Comparison of ENCODE assay signal across 18 cellular contexts in the genomic region with DNA sequence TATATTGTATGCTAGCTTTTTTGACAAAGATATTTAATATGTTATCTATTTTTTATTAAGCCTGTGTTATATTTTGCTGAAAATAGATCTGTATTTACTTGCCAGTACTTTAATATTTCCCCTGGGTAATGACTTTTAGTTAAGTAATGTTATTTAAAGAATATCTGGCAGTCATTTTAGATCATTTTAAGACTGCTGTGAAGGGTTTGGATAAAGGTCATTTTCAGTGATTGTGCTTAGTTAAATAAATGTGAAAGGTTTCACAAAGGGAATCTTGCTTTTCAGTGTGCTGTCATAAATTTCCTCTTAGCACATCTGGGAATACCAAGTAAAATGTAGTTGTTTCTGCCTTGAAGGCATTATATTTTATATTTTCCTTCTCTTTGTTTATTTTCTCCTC.
DNase-seq lines count a peak whose midpoint lies in the region; TF ChIP-seq lines count a peak whose summit lies in the region.
"Had no signal": no experiment of that assay in that cellular context is flagged by ENCODE, and none has a peak within 500 bp of the region (broad histone marks: within the 10 kb centered on the region; RNA-seq: fewer than 3 reads in every experiment).

No MANE protein-coding gene starts in this region.

- no peak overlapping the region for H4K91ac ChIP-seq in mesenchymal stem cell (ENCODE audit: low read length)

- H2AFZ ChIP-seq in mesenchymal stem cell (ENCODE audit: low read depth, low read length), result no peak overlapping the region

- H3K4me1 ChIP-seq in HUES64 (ENCODE audit: insufficient read depth, low read length), result peaks cover 12% of the 10 kb centered on the region
- no peaks in the 10 kb centered on the region for H3K4me1 ChIP-seq in mesenchymal stem cell (ENCODE audit: control insufficient read depth, insufficient read depth, low read depth, low read length)
- H3K4me1 ChIP-seq in esophagus squamous epithelium, result no peaks in the 10 kb centered on the region
- H3K4me1 ChIP-seq: BLaER1, spleen, testis had no signal

- TF ChIP-seq POLR2A in esophagus squamous epithelium (IDR thresholded peaks at IDR 0.05), result no peak

- no peak overlapping the region for H3K4ac ChIP-seq in mesenchymal stem cell (ENCODE audit: low read depth in 1 of 2, low read length in 2 of 2)

- H3K4me3 ChIP-seq in HUES64 (ENCODE audit: low read length) (no peak overlapping the region), mesenchymal stem cell (ENCODE audit: insufficient read depth in 1 of 2, low read depth in 1 of 2, low read length in 2 of 2) (peak overlapping the region in 1 of 2 experiments; percentile 38), esophagus squamous epithelium (no peak overlapping the region)
- H3K4me3 ChIP-seq: BLaER1, GM12878, testis had no signal

- H3K18ac ChIP-seq in mesenchymal stem cell (ENCODE audit: low read depth in 1 of 2, low read length in 2 of 2), result no peak overlapping the region

- H3K4me1 Mint-ChIP-seq in activated T-helper 1 cell treated with anti-CD3 and anti-CD28 coated beads, Interleukin-12 subunit alpha, Interleukin-12 subunit beta, Interleukin-2, Interleukin-4 antibody, amounts not matched to agents 30 ng/mL and 10 ng/mL and 1 ng/mL, durations not matched to agents 14 hours and 24 hours and 36 hours (ENCODE audit: low read depth), result no peaks in the 10 kb centered on the region
- H3K4me1 Mint-ChIP-seq: activated naive CD4-positive, alpha-beta T cell treated with anti-CD3 and anti-CD28 coated beads, Interleukin-2, amount 10 ng/mL, durations not matched to agents 7 days and 5 days had no signal

- H3K9ac ChIP-seq in HUES64 (ENCODE audit: low read depth, low read length) (0 out of 2 replicates have a peak overlapping the region, but pooled peaks have one; percentile 3), mesenchymal stem cell (ENCODE audit: low read length) (peak overlapping the region; percentile 63)
- H3K9ac ChIP-seq: BLaER1, KMS-11 had no signal

- H3K27me3 ChIP-seq in HUES64 (ENCODE audit: insufficient read depth, low read length) (no peaks in the 10 kb centered on the region), mesenchymal stem cell (ENCODE audit: control insufficient read depth in 1 of 2, insufficient read depth in 1 of 2, low read length in 2 of 2) (no peaks in the 10 kb centered on the region), esophagus squamous epithelium (no peaks in the 10 kb centered on the region)
- H3K27me3 ChIP-seq: BLaER1, spleen, testis had no signal

- H3K4me2 ChIP-seq in mesenchymal stem cell (ENCODE audit: low read length, poor library complexity, severe bottlenecking), result no peak overlapping the region
- H3K4me2 ChIP-seq: BLaER1, KMS-11 had no signal

- no peak overlapping the region for H2BK5ac ChIP-seq in mesenchymal stem cell (ENCODE audit: low read depth, low read length, poor library complexity, severe bottlenecking)

- no peaks in the 10 kb centered on the region for H3K36me3 ChIP-seq in HUES64 (ENCODE audit: insufficient read depth, low read length)
- H3K36me3 ChIP-seq in mesenchymal stem cell (ENCODE audit: control insufficient read depth in 1 of 2, insufficient read depth in 2 of 2, low read depth in 1 of 2, low read length in 2 of 2), result no peaks in the 10 kb centered on the region
- H3K36me3 ChIP-seq in esophagus squamous epithelium, result no peaks in the 10 kb centered on the region
- H3K36me3 ChIP-seq: BLaER1, spleen had no signal

- no peak overlapping the region for H3K4me3 Mint-ChIP-seq in activated T-helper 1 cell treated with anti-CD3 and anti-CD28 coated beads, Interleukin-12 subunit alpha, Interleukin-12 subunit beta, Interleukin-2, Interleukin-4 antibody, amounts not matched to agents 30 ng/mL and 10 ng/mL and 1 ng/mL, durations not matched to agents 14 hours and 24 hours and 36 hours
- H3K4me3 Mint-ChIP-seq: activated naive CD4-positive, alpha-beta T cell treated with anti-CD3 and anti-CD28 coated beads, Interleukin-2, amount 10 ng/mL, durations not matched to agents 7 days and 5 days had no signal

- H3K27me3 Mint-ChIP-seq in activated T-helper 1 cell treated with anti-CD3 and anti-CD28 coated beads, Interleukin-12 subunit alpha, Interleukin-12 subunit beta, Interleukin-2, Interleukin-4 antibody, amounts not matched to agents 30 ng/mL and 10 ng/mL and 1 ng/mL, durations not matched to agents 14 hours and 24 hours and 36 hours (ENCODE audit: insufficient read depth), result no peaks in the 10 kb centered on the region
- H3K27me3 Mint-ChIP-seq: activated naive CD4-positive, alpha-beta T cell treated with anti-CD3 and anti-CD28 coated beads, Interleukin-2, amount 10 ng/mL, durations not matched to agents 7 days and 5 days had no signal

- no peak overlapping the region for H2BK120ac ChIP-seq in mesenchymal stem cell (ENCODE audit: low read depth, low read length)

- no peak overlapping the region for H3K23ac ChIP-seq in mesenchymal stem cell (ENCODE audit: low read length in 2 of 2)

- no peak overlapping the region for H3K14ac ChIP-seq in mesenchymal stem cell (ENCODE audit: low read length in 2 of 2)

- no peak overlapping the region for H3K27ac ChIP-seq in HUES64 (ENCODE audit: low read depth, low read length)
- H3K27ac ChIP-seq in mesenchymal stem cell (ENCODE audit: low read length, poor library complexity, severe bottlenecking), result no peak overlapping the region
- no peak overlapping the region for H3K27ac ChIP-seq in esophagus squamous epithelium
- H3K27ac ChIP-seq: BLaER1, KMS-11, testis had no signal

- TF ChIP-seq CTCF in esophagus squamous epithelium (IDR thresholded peaks at IDR 0.05), result no peak

- H3K79me1 ChIP-seq in mesenchymal stem cell (replicated peaks; ENCODE audit: low read length, poor library complexity, severe bottlenecking), result no peaks in the 10 kb centered on the region

- H4K8ac ChIP-seq in mesenchymal stem cell (ENCODE audit: low read length), result no peak overlapping the region

- no peak overlapping the region for H2BK12ac ChIP-seq in mesenchymal stem cell (ENCODE audit: low read length in 2 of 2)

- H3K9me3 ChIP-seq in HUES64 (ENCODE audit: insufficient read depth, low read depth, low read length) (no peaks in the 10 kb centered on the region), mesenchymal stem cell (ENCODE audit: control insufficient read depth, low read length) (no peaks in the 10 kb centered on the region), esophagus squamous epithelium (no peaks in the 10 kb centered on the region)
- H3K9me3 ChIP-seq: BLaER1, testis had no signal

- intact Hi-C loops in activated T-helper 1 cell treated with anti-CD3 and anti-CD28 coated beads, Interleukin-12 subunit alpha, Interleukin-12 subunit beta, Interleukin-2, Interleukin-4 antibody, amounts not matched to agents 30 ng/mL and 10 ng/mL and 1 ng/mL, durations not matched to agents 14 hours and 24 hours and 36 hours (cut with micrococcal nuclease), result no loop called here
- intact Hi-C loops in esophagus squamous epithelium (cut with DNase I), result no loop called here

- no peak overlapping the region for H3K27ac Mint-ChIP-seq in activated T-helper 1 cell treated with anti-CD3 and anti-CD28 coated beads, Interleukin-12 subunit alpha, Interleukin-12 subunit beta, Interleukin-2, Interleukin-4 antibody, amounts not matched to agents 30 ng/mL and 10 ng/mL and 1 ng/mL, durations not matched to agents 14 hours and 24 hours and 36 hours
- H3K27ac Mint-ChIP-seq: activated naive CD4-positive, alpha-beta T cell treated with anti-CD3 and anti-CD28 coated beads, Interleukin-2, amount 10 ng/mL, durations not matched to agents 7 days and 5 days had no signal

- no peak overlapping the region for H2BK15ac ChIP-seq in mesenchymal stem cell (ENCODE audit: low read depth, poor library complexity, severe bottlenecking)

- no peaks in the 10 kb centered on the region for H3K36me3 Mint-ChIP-seq in activated T-helper 1 cell treated with anti-CD3 and anti-CD28 coated beads, Interleukin-12 subunit alpha, Interleukin-12 subunit beta, Interleukin-2, Interleukin-4 antibody, amounts not matched to agents 30 ng/mL and 10 ng/mL and 1 ng/mL, durations not matched to agents 14 hours and 24 hours and 36 hours (ENCODE audit: low read depth)
- H3K36me3 Mint-ChIP-seq: activated naive CD4-positive, alpha-beta T cell treated with anti-CD3 and anti-CD28 coated beads, Interleukin-2, amount 10 ng/mL, durations not matched to agents 7 days and 5 days had no signal

- no peaks in the 10 kb centered on the region for H3K9me3 Mint-ChIP-seq in activated T-helper 1 cell treated with anti-CD3 and anti-CD28 coated beads, Interleukin-12 subunit alpha, Interleukin-12 subunit beta, Interleukin-2, Interleukin-4 antibody, amounts not matched to agents 30 ng/mL and 10 ng/mL and 1 ng/mL, durations not matched to agents 14 hours and 24 hours and 36 hours
- H3K9me3 Mint-ChIP-seq: activated naive CD4-positive, alpha-beta T cell treated with anti-CD3 and anti-CD28 coated beads, Interleukin-2, amount 10 ng/mL, durations not matched to agents 7 days and 5 days had no signal

- DNase-seq in brain pericyte (ENCODE audit: low read depth, low spot score) (peak; percentile 2), mesenchymal stem cell (no peak), stromal cell of bone marrow (ENCODE audit: low read depth) (peak; percentile 33), SK-N-DZ (ENCODE audit: low spot score) (no peak), esophagus squamous epithelium (lab: John Stamatoyannopoulos, UW) (no peak)
- DNase-seq in activated T-helper 1 cell treated with anti-CD3 and anti-CD28 coated beads, Interleukin-12 subunit alpha, Interleukin-12 subunit beta, Interleukin-2, Interleukin-4 antibody, amounts not matched to agents 30 ng/mL and 10 ng/mL and 1 ng/mL, durations not matched to agents 14 hours and 24 hours and 36 hours (ENCODE audit: low spot score), result no peak
- DNase-seq: activated CD4-positive, alpha-beta T cell treated with anti-CD3 and anti-CD28 coated beads, Interleukin-2, amount 50 U/mL, for 4 hours; activated naive CD4-positive, alpha-beta T cell treated with anti-CD3 and anti-CD28 coated beads, Interleukin-2, amount 10 ng/mL, durations not matched to agents 7 days and 5 days; hippocampal formation; NCI-H1048; NCI-H2107; spleen; SW 1271; testis had no signal

- no peak overlapping the region for H2AK5ac ChIP-seq in mesenchymal stem cell (ENCODE audit: low read length, severe bottlenecking)

Comparison
In these comparisons a context has a peak if more than half of its experiments do, and no peak if none do; other contexts are left out.
1. DNase-seq: peak in brain pericyte (single experiment) and stromal cell of bone marrow (single experiment); none in mesenchymal stem cell (single experiment), activated T-helper 1 cell treated with anti-CD3 and anti-CD28 coated beads, Interleukin-12 subunit alpha, Interleukin-12 subunit beta, Interleukin-2, Interleukin-4 antibody, amounts not matched to agents 30 ng/mL and 10 ng/mL and 1 ng/mL, durations not matched to agents 14 hours and 24 hours and 36 hours (single experiment), SK-N-DZ (single experiment) and esophagus squamous epithelium (single experiment).